Comparison of ENCODE assay signal across 17 cellular contexts in genomic region chr1:58746757-58747156, GRCh38.
"Had no signal": no experiment of that assay in that cellular context is flagged by ENCODE, and none has a peak within 500 bp of the region (broad histone marks: within the 10 kb centered on the region; RNA-seq: fewer than 3 reads in every experiment).

No MANE protein-coding gene starts in this region.

- H3K4me3 ChIP-seq: ascending aorta, cardiac muscle cell, lower lobe of right lung, sigmoid colon, thoracic aorta, upper lobe of right lung had no signal

- ATAC-seq: activated CD8-positive, alpha-beta T cell treated with anti-CD3 and anti-CD28 coated beads for 36 hours; effector memory CD8-positive, alpha-beta T cell; lower lobe of right lung; stimulated activated memory B cell treated with anti-CD40 and anti-IgM and Interleukin-4, amounts not matched to agents 10 μg/mL and 1 μg/mL and 100 μg/mL, for 72 hours; upper lobe of right lung had no signal

- DNase-seq: activated CD4-positive, alpha-beta T cell treated with anti-CD3 and anti-CD28 coated beads, Interleukin-2, amount 10 ng/mL, durations not matched to agents 24 days and 14 days; activated CD8-positive, alpha-beta T cell treated with anti-CD3 and anti-CD28 coated beads for 36 hours; activated effector memory CD4-positive, alpha-beta T cell treated with anti-CD3 and anti-CD28 coated beads, Interleukin-2, amount 50 U/mL, for 16 hours; activated naive CD4-positive, alpha-beta T cell treated with anti-CD3 and anti-CD28 coated beads, Interleukin-2, amount 50 U/mL, for 16 hours; activated T-cell treated with anti-CD3 and anti-CD28 coated beads, Interleukin-2, amount 50 U/mL, for 24 hours; effector memory CD8-positive, alpha-beta T cell; hypothalamus; lower lobe of right lung; nucleus accumbens; sigmoid colon; stimulated activated CD4-positive, alpha-beta T cell treated with anti-CD3 and anti-CD28 coated beads, Interleukin-4, amount 100 ng/mL, for 4 hours; T1000; upper lobe of right lung had no signal
